Comparison of ENCODE assay signal across 1 cellular context in the genomic region with DNA sequence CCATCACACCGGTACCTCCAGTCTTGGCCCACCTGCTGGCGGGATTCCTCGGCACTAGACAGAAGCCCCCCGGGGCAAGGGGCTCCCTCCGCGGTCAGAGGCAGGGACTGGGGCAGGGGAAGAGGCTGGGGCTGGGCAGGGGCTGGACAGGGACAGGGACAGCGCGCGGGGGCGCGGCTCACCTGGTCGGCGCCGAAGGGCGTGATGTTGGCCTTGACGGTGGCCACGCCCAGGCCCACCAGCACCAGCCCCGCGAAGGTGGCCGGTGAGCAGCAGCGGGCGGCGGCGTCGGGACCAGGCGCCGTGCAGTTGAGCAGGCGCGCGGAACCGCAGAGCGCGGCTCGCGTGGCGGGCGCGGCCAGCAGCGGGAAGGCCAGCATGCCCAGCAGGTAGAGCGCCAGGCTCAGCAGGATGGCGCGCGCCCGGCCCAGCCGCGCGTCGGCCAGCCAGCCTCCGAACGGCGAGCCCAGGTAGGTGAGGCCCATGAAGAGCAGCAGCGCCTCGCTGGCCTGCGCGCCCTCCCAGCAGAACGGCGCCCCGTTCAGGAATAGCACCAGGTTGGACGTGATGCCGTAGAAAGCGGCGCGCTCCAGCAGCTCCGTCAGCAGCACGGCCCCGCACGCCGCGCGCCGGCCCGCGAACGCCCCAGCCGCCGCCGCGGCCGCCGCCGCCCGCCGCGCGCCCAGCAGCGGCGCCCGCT.
TF ChIP-seq lines count a peak whose summit lies in the region.

No MANE protein-coding gene starts in this region.

TF ChIP-seq in H1, 55 proteins besides CTCF, POLR2A, EP300 and RAD21:
- TF ChIP-seq CREB1 (IDR thresholded peaks at IDR 0.05) (peak; percentile 31; the same call in 1 of the 2 replicates), HDAC2 (IDR thresholded peaks at IDR 0.05; ENCODE audit: borderline replicate concordance in 1 of 2, low read depth in 2 of 2, low read length in 2 of 2) (no peak), TBP (IDR thresholded peaks at IDR 0.05; ENCODE audit: low read depth, low read length) (0 out of 2 replicates have a peak, but pooled peaks have one; percentile 36), SAP30 (IDR thresholded peaks at IDR 0.05; ENCODE audit: insufficient read depth, insufficient replicate concordance, low read length) (no peak), EGR1 (IDR thresholded peaks at IDR 0.05; ENCODE audit: borderline replicate concordance, low read depth, low read length) (no peak), YY1 (IDR thresholded peaks at IDR 0.05; ENCODE audit: low read depth, low read length) (no peak), TAF1 (IDR thresholded peaks at IDR 0.05; ENCODE audit: low read depth, low read length) (peak; percentile 44; the same call in 1 of the 2 replicates), RBBP5 (IDR thresholded peaks at IDR 0.05; ENCODE audit: borderline replicate concordance, low read depth, low read length) (0 out of 2 replicates have a peak, but pooled peaks have one; percentile 48), CBX8 (IDR thresholded peaks at IDR 0.05; ENCODE audit: borderline replicate concordance, low read depth, low read length) (no peak), ATF2 (IDR thresholded peaks at IDR 0.05; ENCODE audit: low read length) (no peak), NANOG (IDR thresholded peaks at IDR 0.05; ENCODE audit: insufficient read depth, low read depth, low read length, poor library complexity, severe bottlenecking) (no peak), ZNF274 (IDR thresholded peaks at IDR 0.05; ENCODE audit: borderline replicate concordance, extremely low read depth, low read length) (no peak), PHF8 (conservative IDR thresholded peaks at IDR 0.05; ENCODE audit: low read depth, low read length) (peak; percentile 42), JUN (IDR thresholded peaks at IDR 0.05; ENCODE audit: low read depth, low read length) (no peak), GTF2F1 (IDR thresholded peaks at IDR 0.05; ENCODE audit: borderline replicate concordance, low read depth, low read length) (no peak), MAX (IDR thresholded peaks at IDR 0.05) (peak; percentile 10; the same call in 1 of the 2 replicates), BRCA1 (IDR thresholded peaks at IDR 0.05; ENCODE audit: low read depth, low read length) (no peak), KDM4A (IDR thresholded peaks at IDR 0.05; ENCODE audit: low read depth, low read length, severe bottlenecking) (peak; percentile 66), SIX5 (IDR thresholded peaks at IDR 0.05; ENCODE audit: low read depth, low read length) (no peak), SIN3A (conservative IDR thresholded peaks at IDR 0.05 in 1 of 2, IDR thresholded peaks at IDR 0.05 in 1 of 2; ENCODE audit: low read depth in 1 of 2, low read length in 2 of 2) (peak in 1 of 2 experiments; percentile 29; a peak in 1 of 4 replicates), POLR2AphosphoS5 (IDR thresholded peaks at IDR 0.05; ENCODE audit: low read depth, low read length) (peak; percentile 75), RNF2 (IDR thresholded peaks at IDR 0.05; ENCODE audit: borderline replicate concordance, low read depth, low read length, missing control alignments, poor library complexity, severe bottlenecking) (no peak)
- TF ChIP-seq, protein P1, sequence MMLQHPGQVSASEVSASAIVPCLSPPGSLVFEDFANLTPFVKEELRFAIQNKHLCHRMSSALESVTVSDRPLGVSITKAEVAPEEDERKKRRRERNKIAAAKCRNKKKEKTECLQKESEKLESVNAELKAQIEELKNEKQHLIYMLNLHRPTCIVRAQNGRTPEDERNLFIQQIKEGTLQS (IDR thresholded peaks at IDR 0.05; ENCODE audit: insufficient read depth, low read depth, low read length): no peak
